In the genomic region with DNA sequence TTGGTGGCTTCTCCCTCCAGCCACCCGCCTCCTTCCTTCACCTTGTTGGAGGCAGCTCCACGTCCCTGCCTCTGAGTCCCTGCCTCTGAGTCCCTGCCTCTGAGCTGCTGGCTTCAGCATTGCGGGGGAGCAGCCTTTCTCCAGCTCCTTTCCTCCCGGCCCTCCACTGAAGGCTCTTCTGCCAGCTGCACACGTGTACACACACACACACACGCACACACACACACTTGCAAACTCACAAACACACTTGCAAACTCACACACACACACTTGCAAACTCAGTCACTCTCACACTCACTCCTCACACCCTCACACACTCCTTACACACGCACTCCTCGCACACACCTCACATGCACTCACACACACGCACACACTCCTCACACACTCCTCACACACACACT, we compare ENCODE assay signal across 1 cellular context.
TF ChIP-seq lines count a peak whose summit lies in the region.

No MANE protein-coding gene starts in this region.

TF ChIP-seq in H1, 55 proteins besides CTCF, POLR2A, EP300 and RAD21:
- no peak for TF ChIP-seq TEAD4 (IDR thresholded peaks at IDR 0.05; ENCODE audit: low read depth, low read length)
- TF ChIP-seq, protein P1, sequence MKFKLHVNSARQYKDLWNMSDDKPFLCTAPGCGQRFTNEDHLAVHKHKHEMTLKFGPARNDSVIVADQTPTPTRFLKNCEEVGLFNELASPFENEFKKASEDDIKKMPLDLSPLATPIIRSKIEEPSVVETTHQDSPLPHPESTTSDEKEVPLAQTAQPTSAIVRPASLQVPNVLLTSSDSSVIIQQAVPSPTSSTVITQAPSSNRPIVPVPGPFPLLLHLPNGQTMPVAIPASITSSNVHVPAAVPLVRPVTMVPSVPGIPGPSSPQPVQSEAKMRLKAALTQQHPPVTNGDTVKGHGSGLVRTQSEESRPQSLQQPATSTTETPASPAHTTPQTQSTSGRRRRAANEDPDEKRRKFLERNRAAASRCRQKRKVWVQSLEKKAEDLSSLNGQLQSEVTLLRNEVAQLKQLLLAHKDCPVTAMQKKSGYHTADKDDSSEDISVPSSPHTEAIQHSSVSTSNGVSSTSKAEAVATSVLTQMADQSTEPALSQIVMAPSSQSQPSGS (IDR thresholded peaks at IDR 0.05; ENCODE audit: low read length): no peak
- TF ChIP-seq RBBP5 (IDR thresholded peaks at IDR 0.05; ENCODE audit: borderline replicate concordance, low read depth, low read length): no peak
- no peak for TF ChIP-seq TAF7 (optimal IDR thresholded peaks at IDR 0.05; ENCODE audit: borderline replicate concordance, low read depth, low read length)
- TF ChIP-seq CTBP2 (IDR thresholded peaks at IDR 0.05; ENCODE audit: borderline replicate concordance, insufficient read depth, insufficient read length, low read length): no peak
- no peak for TF ChIP-seq NRF1 (IDR thresholded peaks at IDR 0.05; ENCODE audit: low read depth, low read length)
